1 cellular context compared by ENCODE assay signal in the genomic region with DNA sequence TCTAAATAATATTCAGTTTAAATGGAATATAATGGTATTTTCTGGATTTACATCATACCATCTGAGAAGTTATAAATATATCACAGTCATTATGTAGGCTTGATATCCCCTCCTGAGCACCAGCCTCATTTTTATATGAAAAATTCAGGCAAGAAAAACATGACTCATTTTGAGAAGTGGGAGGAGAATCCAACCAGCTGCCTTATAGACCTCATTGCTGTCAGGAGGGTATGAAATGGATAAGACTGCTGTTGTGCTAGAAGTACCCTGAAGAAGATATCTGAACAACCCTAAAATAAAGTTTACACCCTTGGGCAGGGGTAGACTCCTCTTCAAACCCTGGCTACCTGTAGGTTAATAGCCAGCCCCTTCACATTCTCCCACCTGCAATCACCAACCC.
TF ChIP-seq lines count a peak whose summit lies in the region.

No MANE protein-coding gene starts in this region.

TF ChIP-seq in K562, 482 proteins besides CTCF, POLR2A, EP300 and RAD21:
- TF ChIP-seq ZNF785 (CRISPR knock-in tag; IDR thresholded peaks at IDR 0.05) (no peak), FOXO4 (CRISPR knock-in tag; IDR thresholded peaks at IDR 0.05) (no peak), NR1H2 (CRISPR knock-in tag; IDR thresholded peaks at IDR 0.05) (no peak), NR3C1 (CRISPR knock-in tag; IDR thresholded peaks at IDR 0.05) (no peak), ADNP (tag; IDR thresholded peaks at IDR 0.05) (no peak), ZNF592 (IDR thresholded peaks at IDR 0.05) (no peak), TSHZ1 (CRISPR knock-in tag; IDR thresholded peaks at IDR 0.05) (no peak), CBX3 (IDR thresholded peaks at IDR 0.05; ENCODE audit: borderline replicate concordance in 1 of 2, low read length in 2 of 2) (no peak), THRA (IDR thresholded peaks at IDR 0.05) (no peak), HNRNPL (IDR thresholded peaks at IDR 0.05; ENCODE audit: low read depth, low read length) (no peak), TFAM (CRISPR knock-in tag; conservative IDR thresholded peaks at IDR 0.05) (no peak), PHF21A (IDR thresholded peaks at IDR 0.05; ENCODE audit: borderline replicate concordance, low read depth) (no peak), JUNB (CRISPR knock-in tag; conservative IDR thresholded peaks at IDR 0.05) (no peak), NCOA1 (IDR thresholded peaks at IDR 0.05; ENCODE audit: low read depth) (no peak), KLF1 (tag; IDR thresholded peaks at IDR 0.05) (no peak), ETV1 (tag; conservative IDR thresholded peaks at IDR 0.05; ENCODE audit: low read depth) (no peak), RBM17 (IDR thresholded peaks at IDR 0.05; ENCODE audit: borderline replicate concordance, low read depth, low read length) (no peak), NR2C2 (CRISPR knock-in tag; IDR thresholded peaks at IDR 0.05) (no peak), NR2C2 (tag; IDR thresholded peaks at IDR 0.05) (no peak), STAT6 (CRISPR knock-in tag; IDR thresholded peaks at IDR 0.05) (no peak)
- TF ChIP-seq, protein P1, sequence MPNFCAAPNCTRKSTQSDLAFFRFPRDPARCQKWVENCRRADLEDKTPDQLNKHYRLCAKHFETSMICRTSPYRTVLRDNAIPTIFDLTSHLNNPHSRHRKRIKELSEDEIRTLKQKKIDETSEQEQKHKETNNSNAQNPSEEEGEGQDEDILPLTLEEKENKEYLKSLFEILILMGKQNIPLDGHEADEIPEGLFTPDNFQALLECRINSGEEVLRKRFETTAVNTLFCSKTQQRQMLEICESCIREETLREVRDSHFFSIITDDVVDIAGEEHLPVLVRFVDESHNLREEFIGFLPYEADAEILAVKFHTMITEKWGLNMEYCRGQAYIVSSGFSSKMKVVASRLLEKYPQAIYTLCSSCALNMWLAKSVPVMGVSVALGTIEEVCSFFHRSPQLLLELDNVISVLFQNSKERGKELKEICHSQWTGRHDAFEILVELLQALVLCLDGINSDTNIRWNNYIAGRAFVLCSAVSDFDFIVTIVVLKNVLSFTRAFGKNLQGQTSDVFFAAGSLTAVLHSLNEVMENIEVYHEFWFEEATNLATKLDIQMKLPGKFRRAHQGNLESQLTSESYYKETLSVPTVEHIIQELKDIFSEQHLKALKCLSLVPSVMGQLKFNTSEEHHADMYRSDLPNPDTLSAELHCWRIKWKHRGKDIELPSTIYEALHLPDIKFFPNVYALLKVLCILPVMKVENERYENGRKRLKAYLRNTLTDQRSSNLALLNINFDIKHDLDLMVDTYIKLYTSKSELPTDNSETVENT (CRISPR knock-in tag; IDR thresholded peaks at IDR 0.05) = no peak
